25 cellular contexts compared by ENCODE assay signal in the genomic region with DNA sequence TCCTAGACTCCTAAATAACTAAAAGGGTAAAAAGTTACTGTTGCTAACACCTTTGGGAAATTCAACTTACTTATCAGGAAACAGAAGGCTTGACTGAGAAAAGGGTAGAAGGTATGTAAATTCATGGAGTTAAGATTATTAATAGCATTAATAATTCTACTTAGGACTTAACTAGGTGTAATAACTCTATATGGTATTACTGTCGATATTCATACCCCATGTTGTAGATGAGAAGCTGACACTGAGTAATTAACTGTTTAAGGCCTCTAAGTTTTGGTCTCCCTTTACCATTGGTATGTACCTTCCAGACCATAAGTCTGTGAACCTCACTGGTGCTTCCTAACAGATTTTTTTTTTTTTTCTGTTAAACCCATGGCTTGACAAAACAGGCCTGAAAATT. TPM values are rescaled to one million over a fixed set of nuclear protein-coding genes. Genes with fewer than 3 reads are reported as not detected.
"Had no signal": no experiment of that assay in that cellular context is flagged by ENCODE, and none has a peak within 500 bp of the region (broad histone marks: within the 10 kb centered on the region; RNA-seq: fewer than 3 reads in every experiment).

No MANE protein-coding gene starts in this region.

- H3K4me2 ChIP-seq: SK-N-SH had no signal

- H3K9me3 ChIP-seq: adrenal gland, MG63, Peyer's patch, SJCRH30, SK-N-SH had no signal

- H3K4me3 Mint-ChIP-seq: activated CD8-positive, alpha-beta T cell treated with anti-CD3 and anti-CD28 coated beads for 36 hours; activated naive CD8-positive, alpha-beta T cell treated with anti-CD3 and anti-CD28 coated beads, Interleukin-2, amount 10 ng/mL, durations not matched to agents 7 days and 5 days had no signal

- H3K9ac ChIP-seq: SK-N-SH had no signal

- DNase-seq: activated CD4-positive, alpha-beta T cell treated with anti-CD3 and anti-CD28 coated beads for 4 hours; activated CD8-positive, alpha-beta memory T cell treated with anti-CD3 and anti-CD28 coated beads, Interleukin-2, amount 50 U/mL, for 48 hours; activated CD8-positive, alpha-beta T cell treated with anti-CD3 and anti-CD28 coated beads for 36 hours; activated naive CD4-positive, alpha-beta T cell treated with anti-CD3 and anti-CD28 coated beads, Interleukin-2, amount 50 U/mL, for 16 hours; activated naive CD8-positive, alpha-beta T cell treated with anti-CD3 and anti-CD28 coated beads, Interleukin-2, amount 10 ng/mL, durations not matched to agents 7 days and 5 days; activated T-cell treated with anti-CD3 and anti-CD28 coated beads, Interleukin-2, amount 50 U/mL, for 1 hour; aorta; central memory CD4-positive, alpha-beta T cell; MG63; MV-4-11; NCI-H1092 treated with DMSO at 0.1 percent for 48 hours; NCI-H1417 treated with DMSO at 0.1 percent for 48 hours; NCI-H1694; NCI-H510A treated with DMSO at 0.1 percent for 48 hours; NCI-H69; Peyer's patch; Right ventricle myocardium superior; SJCRH30; SK-N-SH; T-helper 1 cell; WERI-Rb-1 had no signal

- H3K27ac ChIP-seq: adrenal gland, Peyer's patch, RWPE1, SJCRH30, WERI-Rb-1 had no signal

- H3K4me1 ChIP-seq: SJCRH30 had no signal

- H3K36me3 ChIP-seq: adrenal gland had no signal

- ATAC-seq: activated CD4-positive, CD25-positive, alpha-beta regulatory T cell treated with anti-CD3 and anti-CD28 coated beads, Interleukin-2, amount 50 U/mL, for 24 hours; activated CD8-positive, alpha-beta T cell treated with anti-CD3 and anti-CD28 coated beads for 36 hours had no signal

- FAIRE-seq: bronchial epithelial cell had no signal

- H3K27me3 ChIP-seq: adrenal gland, MG63, Peyer's patch, SJCRH30 had no signal

- H3K27me3 Mint-ChIP-seq: activated CD8-positive, alpha-beta T cell treated with anti-CD3 and anti-CD28 coated beads for 36 hours; activated naive CD8-positive, alpha-beta T cell treated with anti-CD3 and anti-CD28 coated beads, Interleukin-2, amount 10 ng/mL, durations not matched to agents 7 days and 5 days had no signal

- H3K9me3 Mint-ChIP-seq: activated CD8-positive, alpha-beta T cell treated with anti-CD3 and anti-CD28 coated beads for 36 hours; activated naive CD8-positive, alpha-beta T cell treated with anti-CD3 and anti-CD28 coated beads, Interleukin-2, amount 10 ng/mL, durations not matched to agents 7 days and 5 days had no signal

- H3K4me3 ChIP-seq: adrenal gland, MG63, Peyer's patch, SJCRH30 had no signal

- H3K27ac Mint-ChIP-seq: activated CD8-positive, alpha-beta T cell treated with anti-CD3 and anti-CD28 coated beads for 36 hours; activated naive CD8-positive, alpha-beta T cell treated with anti-CD3 and anti-CD28 coated beads, Interleukin-2, amount 10 ng/mL, durations not matched to agents 7 days and 5 days had no signal

RNA-seq across cellular contexts. Expression of a gene that starts 27.6 kb away (rescaled TPM):
- total RNA-seq: activated CD8-positive, alpha-beta T cell treated with anti-CD3 and anti-CD28 coated beads for 36 hours; adrenal gland; bronchial epithelial cell had no signal
- polyA plus RNA-seq: SK-N-SH had no signal
